12 cellular contexts compared by ENCODE assay signal in the genomic region with DNA sequence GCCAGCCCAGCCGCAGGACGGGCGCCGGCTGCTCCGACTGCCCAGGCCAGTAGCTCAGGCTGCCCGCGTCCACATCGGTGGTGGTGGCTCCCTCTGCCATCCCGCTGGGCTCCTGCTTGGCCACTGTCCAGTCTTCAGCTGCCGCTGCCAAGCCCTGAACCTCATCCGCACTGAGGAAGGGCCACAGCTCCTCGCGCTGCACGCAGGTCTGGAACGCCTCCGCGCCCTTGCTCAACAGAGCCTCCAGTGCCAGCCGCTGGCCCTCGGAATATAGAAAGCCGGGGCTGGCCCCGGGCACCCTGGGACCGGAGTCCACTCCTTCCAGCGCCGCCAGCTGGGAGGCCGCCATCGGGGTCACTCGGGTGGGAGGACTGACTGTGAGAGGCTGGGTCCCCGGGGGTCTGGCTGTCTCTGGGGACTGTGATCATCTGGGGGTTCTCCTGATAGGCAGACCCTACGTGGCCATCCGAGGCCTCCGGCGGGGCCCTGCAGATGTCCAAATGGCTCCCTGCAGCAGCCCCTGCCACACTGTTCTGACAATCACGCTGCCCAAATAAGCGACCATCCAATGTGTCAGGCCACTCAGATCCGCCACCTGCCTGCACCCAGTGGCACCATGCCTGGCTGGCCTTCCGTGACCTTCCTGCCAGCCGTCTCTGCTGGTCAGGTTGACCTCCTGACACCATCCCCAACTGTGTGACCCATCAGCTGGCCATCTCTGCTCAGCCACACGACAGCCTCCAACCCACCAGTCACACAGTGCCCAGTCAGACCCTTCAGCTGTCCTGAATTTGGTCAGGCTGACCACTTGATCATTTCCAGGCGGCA. TPM values are rescaled to one million over a fixed set of nuclear protein-coding genes. Genes with fewer than 3 reads are reported as not detected.
DNase-seq lines count a peak whose midpoint lies in the region; ATAC-seq and TF ChIP-seq lines count a peak whose summit lies in the region.
"Had no signal": no experiment of that assay in that cellular context is flagged by ENCODE, and none has a peak within 500 bp of the region (broad histone marks: within the 10 kb centered on the region; RNA-seq: fewer than 3 reads in every experiment).

No MANE protein-coding gene starts in this region.

- DNase-seq in GM12865 (ENCODE audit: low read depth) = peak; percentile 26
- no peak for DNase-seq in Panc1 (ENCODE audit: low read depth, low spot score)
- no peak for DNase-seq in glutamatergic neuron
- peak in 1 of 2 donors; percentile 81 for DNase-seq in gastrocnemius medialis
- no peak for DNase-seq in coronary artery (ENCODE audit: low spot score)
- DNase-seq in T-helper 2 cell = no peak
- DNase-seq: DND-41; effector CD8-positive, alpha-beta T cell had no signal

- H3K9me3 Mint-ChIP-seq in glutamatergic neuron (ENCODE audit: unreplicated experiment) = peaks cover 2% of the 10 kb centered on the region

- H3K27ac Mint-ChIP-seq in glutamatergic neuron (ENCODE audit: unreplicated experiment) = peak overlapping the region; percentile 77

- peaks cover 9% of the 10 kb centered on the region for H3K27me3 Mint-ChIP-seq in glutamatergic neuron (ENCODE audit: unreplicated experiment)

- peak; percentile 12 to 13 for TF ChIP-seq POLR2A in gastrocnemius medialis (IDR thresholded peaks at IDR 0.05)

- CTCF ChIA-PET in Panc1 (lab: Charles Lee) = no interaction called here

- H3K36me3 ChIP-seq in Panc1 (ENCODE audit: control insufficient read depth, insufficient read depth, low read length) (peaks cover 4% of the 10 kb centered on the region), gastrocnemius medialis (peaks cover 3 to 29% of the 10 kb centered on the region in 2 donors)

- POLR2A ChIA-PET in Panc1 (lab: Charles Lee) = no interaction called here

- no TSS peak for BruUV-seq in Panc1 (replicated peaks; lab: Mats Ljungman, UMichigan)

- H3K27me3 ChIP-seq in Panc1 (ENCODE audit: control insufficient read depth, insufficient read depth, low read length) (no peaks in the 10 kb centered on the region), gastrocnemius medialis (no peaks in the 10 kb centered on the region)
- H3K27me3 ChIP-seq: SJSA1 had no signal

- no peaks in the 10 kb centered on the region for H3K9me3 ChIP-seq in Panc1 (ENCODE audit: control insufficient read depth, insufficient read depth, low read depth, low read length)
- no peaks in the 10 kb centered on the region for H3K9me3 ChIP-seq in gastrocnemius medialis
- H3K9me3 ChIP-seq: SJSA1 had no signal

- TF ChIP-seq CTCF in GM12865 (IDR thresholded peaks at IDR 0.05; ENCODE audit: insufficient read depth, low read depth, low read length, missing control alignments) (no peak), Panc1 (IDR thresholded peaks at IDR 0.05) (no peak), glutamatergic neuron (IDR thresholded peaks at IDR 0.05; ENCODE audit: partially characterized antibody, unreplicated experiment) (no peak), gastrocnemius medialis (IDR thresholded peaks at IDR 0.05 in 4 of 5, conservative IDR thresholded peaks at IDR 0.05 in 1 of 5) (no peak), coronary artery (IDR thresholded peaks at IDR 0.05) (no peak)

- ATAC-seq in Panc1 (peak; percentile 20), gastrocnemius medialis (peak; percentile 57 to 78), HG03135 (IDR thresholded peaks at IDR 0.05; ENCODE audit: unreplicated experiment) (no peak), HG03025 (IDR thresholded peaks at IDR 0.05; ENCODE audit: low FRiP score, unreplicated experiment) (no peak)

- peak overlapping the region; percentile 16 for H3K4me3 Mint-ChIP-seq in glutamatergic neuron (ENCODE audit: unreplicated experiment)

- peaks cover 7% of the 10 kb centered on the region for H3K4me1 Mint-ChIP-seq in glutamatergic neuron (ENCODE audit: low read depth, unreplicated experiment)

- H3K36me3 Mint-ChIP-seq in glutamatergic neuron (ENCODE audit: unreplicated experiment) = no peaks in the 10 kb centered on the region

- H3K4me3 ChIP-seq in GM12865 (ENCODE audit: low read depth, low read length) (no peak overlapping the region), Panc1 (ENCODE audit: low read depth in 2 of 2, low read length in 2 of 2) (no peak overlapping the region), gastrocnemius medialis (peak overlapping the region in 2 of 4 donors; percentile 10 to 37), coronary artery (no peak overlapping the region)
- H3K4me3 ChIP-seq: SJSA1 had no signal

- in situ Hi-C loops in Panc1 (cut with HindIII; ENCODE audit: low pct_unique_long_range_greater_than_20kb, low sequenced_read_pairs) = no loop called here
- in situ Hi-C loops in gastrocnemius medialis (cut with MboI; ENCODE audit: low sequenced_read_pairs in 4 of 4) = no loop called here

- intact Hi-C loops in Panc1 (cut with micrococcal nuclease; ENCODE audit: unreplicated experiment) (no loop called here), gastrocnemius medialis (cut with DNase I; ENCODE audit: low total_unique reads) (loop anchor here (1.0 to 2.0 kb wide), 2 partner anchors 24 to 45 kb away; no protein-coding TSS in a partner anchor)

- peaks cover 39% of the 10 kb centered on the region for H3K4me1 ChIP-seq in Panc1 (ENCODE audit: control insufficient read depth, insufficient read depth, low read length)
- H3K4me1 ChIP-seq in gastrocnemius medialis = peaks cover 27 to 44% of the 10 kb centered on the region in 2 donors

- H3K27ac ChIP-seq in Panc1 (ENCODE audit: low read length) (no peak overlapping the region), gastrocnemius medialis (peak overlapping the region; percentile 78 to 89 (median 84)), coronary artery (no peak overlapping the region)
- H3K27ac ChIP-seq: SJSA1 had no signal

RNA-seq across cellular contexts. Expression of a gene that starts 1.6 kb away (rescaled TPM):
- 1.0 TPM for total RNA-seq in Panc1 (2021; ENCODE audit: unreplicated experiment)
- polyA plus RNA-seq in Panc1 (2012; ENCODE audit: insufficient read length) = not detected
- 1.5 TPM for total RNA-seq in glutamatergic neuron (ENCODE audit: unreplicated experiment)
- under 1 TPM in 1 of 4 donors, not detected in 3; 0.15 TPM for total RNA-seq in gastrocnemius medialis

RNA-seq across cellular contexts. Expression of a gene that starts 5.7 kb away (rescaled TPM):
- 670 TPM for total RNA-seq in Panc1 (2021; ENCODE audit: unreplicated experiment)
- polyA plus RNA-seq in Panc1 (2012; ENCODE audit: insufficient read length) = 1,127 TPM
- 1,011 TPM for total RNA-seq in glutamatergic neuron (ENCODE audit: unreplicated experiment)
- 1,000 to 10,000 TPM; 1,223 to 1,420 (median 1,299) TPM for total RNA-seq in gastrocnemius medialis

RNA-seq across cellular contexts. Expression of a gene that starts 6.1 kb away (rescaled TPM):
- total RNA-seq in Panc1 (2021; ENCODE audit: unreplicated experiment) (19.5 TPM), glutamatergic neuron (ENCODE audit: unreplicated experiment) (146 TPM), gastrocnemius medialis (10 to 100 TPM in 2 of 4 donors, 1 to 10 TPM in 2; 7.8 to 12.4 (median 9.2) TPM)
- 20.0 TPM for polyA plus RNA-seq in Panc1 (2012; ENCODE audit: insufficient read length)

RNA-seq across cellular contexts. Expression of a gene that starts 6.7 kb away (rescaled TPM):
- total RNA-seq in Panc1 (2021; ENCODE audit: unreplicated experiment) = not detected
- not detected for polyA plus RNA-seq in Panc1 (2012; ENCODE audit: insufficient read length)
- not detected for total RNA-seq in glutamatergic neuron (ENCODE audit: unreplicated experiment)
- total RNA-seq in gastrocnemius medialis = not detected
- total RNA-seq: pulmonary artery endothelial cell, SJSA1 had no signal

RNA-seq across cellular contexts. Expression of a gene that starts 23.9 kb away (rescaled TPM):
- 7.4 TPM for total RNA-seq in Panc1 (2021; ENCODE audit: unreplicated experiment)
- polyA plus RNA-seq in Panc1 (2012; ENCODE audit: insufficient read length) = 10.4 TPM
- total RNA-seq in glutamatergic neuron (ENCODE audit: unreplicated experiment) = 2.9 TPM
- total RNA-seq in gastrocnemius medialis = 10 to 100 TPM in 1 of 4 donors, 1 to 10 TPM in 3; 1.7 to 12.9 (median 4.4) TPM

Comparison
In these comparisons a context has a peak if more than half of its experiments do, and no peak if none do; other contexts are left out.
1. ATAC-seq: peak in Panc1 (single experiment) and gastrocnemius medialis (2 of 2); none in HG03135 (single experiment) and HG03025 (single experiment).
2. H3K27ac ChIP-seq: peak in gastrocnemius medialis (4 of 4); none in Panc1 (single experiment) and coronary artery (0 of 2).